Comparison of ENCODE assay signal across 8 cellular contexts in genomic region chr22:22935546-22936157, GRCh38. TPM values are rescaled to one million over a fixed set of nuclear protein-coding genes. Genes with fewer than 3 reads are reported as not detected.
DNase-seq lines count a peak whose midpoint lies in the region; ATAC-seq and TF ChIP-seq lines count a peak whose summit lies in the region.

No MANE protein-coding gene starts in this region.

- peak; percentile 79 for ATAC-seq in HG02870 (IDR thresholded peaks at IDR 0.05; ENCODE audit: unreplicated experiment)
- ATAC-seq in upper lobe of right lung = peak; percentile 3
- ATAC-seq in Right ventricle myocardium superior (ENCODE audit: poor library complexity) = no peak

- no peaks in the 10 kb centered on the region for H3K27me3 ChIP-seq in Peyer's patch
- no peaks in the 10 kb centered on the region for H3K27me3 ChIP-seq in upper lobe of right lung

- intact Hi-C loops in upper lobe of right lung (cut with DNase I) = no loop called here
- intact Hi-C loops in Right ventricle myocardium superior (cut with DNase I) = no loop called here

- H3K36me3 ChIP-seq in Peyer's patch (no peaks in the 10 kb centered on the region), upper lobe of right lung (no peaks in the 10 kb centered on the region)

- TF ChIP-seq POLR2A in Peyer's patch (IDR thresholded peaks at IDR 0.05) = no peak

- H3K4me3 ChIP-seq in Peyer's patch (no peak overlapping the region), upper lobe of right lung (no peak overlapping the region)

- H3K27ac ChIP-seq in Peyer's patch = peak overlapping the region in 2 of 4 donors; percentile 36 to 75
- no peak overlapping the region for H3K27ac ChIP-seq in upper lobe of right lung

- DNase-seq in stimulated activated CD4-positive, alpha-beta T cell treated with anti-CD3 and anti-CD28 coated beads, Interleukin-15, amount 100 ng/mL, for 24 hours = peak; percentile 28
- DNase-seq in stimulated activated CD4-positive, alpha-beta T cell treated with anti-CD3 and anti-CD28 coated beads, Interleukin-4, amount 100 ng/mL, for 1 hour = no peak
- DNase-seq in Peyer's patch = peak in 2 of 3 donors; percentile 90 to 91
- no peak for DNase-seq in upper lobe of right lung
- DNase-seq in SKM-1 (lab: John Stamatoyannopoulos, UW; ENCODE audit: unreplicated experiment) = no peak
- no peak for DNase-seq in NCI-H2081 treated with DMSO at 0.1 percent for 48 hours (lab: John Stamatoyannopoulos, UW)
- no peak for DNase-seq in Right ventricle myocardium superior

- no peaks in the 10 kb centered on the region for H3K9me3 ChIP-seq in Peyer's patch
- no peaks in the 10 kb centered on the region for H3K9me3 ChIP-seq in upper lobe of right lung

- TF ChIP-seq CTCF in Peyer's patch (IDR thresholded peaks at IDR 0.05) (peak in 3 of 6 experiments; percentile 4 to 51 (median 44)), upper lobe of right lung (IDR thresholded peaks at IDR 0.05) (no peak)

- H3K4me1 ChIP-seq in Peyer's patch = peaks cover 0 to 23% (median 8%) of the 10 kb centered on the region in 4 donors
- peaks cover 4% of the 10 kb centered on the region for H3K4me1 ChIP-seq in upper lobe of right lung

RNA-seq across cellular contexts. Expression of gene IGLL5, which starts 48.0 kb away (rescaled TPM):
- 10 to 100 TPM in 1 of 4 donors, 1 to 10 TPM in 2, not detected in 1; 1.1 to 35.5 (median 6.0) TPM for total RNA-seq in Peyer's patch
- total RNA-seq in upper lobe of right lung = 12.3 TPM
- not detected for total RNA-seq in Right ventricle myocardium superior

Comparison
In these comparisons a context has a peak if more than half of its experiments do, and no peak if none do; other contexts are left out.
1. DNase-seq: peak in stimulated activated CD4-positive, alpha-beta T cell treated with anti-CD3 and anti-CD28 coated beads, Interleukin-15, amount 100 ng/mL, for 24 hours (single experiment) and Peyer's patch (2 of 3); none in stimulated activated CD4-positive, alpha-beta T cell treated with anti-CD3 and anti-CD28 coated beads, Interleukin-4, amount 100 ng/mL, for 1 hour (single experiment), upper lobe of right lung (single experiment), SKM-1 (single experiment), NCI-H2081 treated with DMSO at 0.1 percent for 48 hours (single experiment) and Right ventricle myocardium superior (single experiment).